In genomic region chr16:70427786-70428177, GRCh38 we compare ENCODE assay signal across 8 cellular contexts. TPM values are rescaled to one million over a fixed set of nuclear protein-coding genes. Genes with fewer than 3 reads are reported as not detected.
DNase-seq lines count a peak whose midpoint lies in the region; ATAC-seq and TF ChIP-seq lines count a peak whose summit lies in the region.

No MANE protein-coding gene starts in this region.

- H3K27ac Mint-ChIP-seq in naive thymus-derived CD4-positive, alpha-beta T cell, result peak overlapping the region in 8 of 9 donors; percentile 8 to 89 (median 60)

- H3K27ac ChIP-seq in right atrium auricular region (peak overlapping the region; percentile 79 to 90), mammary epithelial cell (ENCODE audit: insufficient read depth, low read depth, low read length) (no peak overlapping the region)
- H3K27ac ChIP-seq in naive thymus-derived CD4-positive, alpha-beta T cell (ENCODE audit: low read depth, low read length), result no peak overlapping the region

- H3K79me2 ChIP-seq in mammary epithelial cell (ENCODE audit: insufficient read depth, low read length), result peaks cover 4% of the 10 kb centered on the region

- H3K9me3 ChIP-seq in right atrium auricular region (no peaks in the 10 kb centered on the region), mammary epithelial cell (replicated peaks; ENCODE audit: insufficient read depth, low read length) (no peaks in the 10 kb centered on the region)
- H3K9me3 ChIP-seq in naive thymus-derived CD4-positive, alpha-beta T cell (ENCODE audit: control insufficient read depth in 2 of 3, low read length in 3 of 3), result no peaks in the 10 kb centered on the region

- no peak for ATAC-seq in naive thymus-derived CD4-positive, alpha-beta T cell
- no peak for ATAC-seq in activated CD4-positive, CD25-positive, alpha-beta regulatory T cell treated with anti-CD3 and anti-CD28 coated beads, Interleukin-2, amount 50 U/mL, for 24 hours
- no peak for ATAC-seq in GM19324 (IDR thresholded peaks at IDR 0.05; ENCODE audit: low FRiP score, unreplicated experiment)

- intact Hi-C loops in cardiac septum (cut with DNase I), result no loop called here
- intact Hi-C loops in mammary epithelial cell (cut with micrococcal nuclease), result no loop called here
- intact Hi-C loops in naive thymus-derived CD4-positive, alpha-beta T cell (cut with micrococcal nuclease), result no loop called here

- in situ Hi-C loops in mammary epithelial cell (cut with MboI; ENCODE audit: low sequenced_read_pairs in 2 of 2), result no loop called here

- H3K4me3 Mint-ChIP-seq in naive thymus-derived CD4-positive, alpha-beta T cell, result peak overlapping the region in 2 of 10 donors; percentile 27 to 40

- CTCF ChIA-PET in mammary epithelial cell (lab: Charles Lee; ENCODE audit: low non-redundant PET), result interaction anchor here (0.6 kb wide), 1 partner anchor 1145 kb away, joined by 5 read pairs; no protein-coding TSS in a partner anchor
- CTCF ChIA-PET in naive thymus-derived CD4-positive, alpha-beta T cell (lab: Charles Lee), result interaction anchor here (0.7 kb wide), 1 partner anchor 39 kb away, joined by 3 read pairs; no protein-coding TSS in a partner anchor

- H3K4me1 Mint-ChIP-seq in naive thymus-derived CD4-positive, alpha-beta T cell, result peaks cover 34 to 59% (median 54%) of the 10 kb centered on the region in 7 donors

- peaks cover 7% of the 10 kb centered on the region for H3K36me3 ChIP-seq in right atrium auricular region
- H3K36me3 ChIP-seq in mammary epithelial cell (ENCODE audit: insufficient read depth, low read length), result no peaks in the 10 kb centered on the region
- H3K36me3 ChIP-seq in naive thymus-derived CD4-positive, alpha-beta T cell (ENCODE audit: control insufficient read depth in 2 of 3, insufficient read depth in 3 of 3, low read length in 3 of 3), result peaks cover 0 to 5% (median 0%) of the 10 kb centered on the region in 3 experiments

- H3K4me2 ChIP-seq in mammary epithelial cell (ENCODE audit: insufficient read depth, low read depth, low read length), result peak overlapping the region; percentile 48

- no peaks in the 10 kb centered on the region for H3K27me3 Mint-ChIP-seq in naive thymus-derived CD4-positive, alpha-beta T cell

- H3K27me3 ChIP-seq in right atrium auricular region, result no peaks in the 10 kb centered on the region
- H3K27me3 ChIP-seq in mammary epithelial cell (ENCODE audit: insufficient read depth, low read length), result no peaks in the 10 kb centered on the region
- H3K27me3 ChIP-seq in naive thymus-derived CD4-positive, alpha-beta T cell (ENCODE audit: control insufficient read depth in 2 of 2, insufficient read depth in 2 of 2, low read length in 2 of 2), result no peaks in the 10 kb centered on the region

- TF ChIP-seq CTCF in right atrium auricular region (IDR thresholded peaks at IDR 0.05) (no peak), mammary epithelial cell (conservative IDR thresholded peaks at IDR 0.05 in 1 of 2, IDR thresholded peaks at IDR 0.05 in 1 of 2; ENCODE audit: extremely low read depth in 1 of 2, insufficient read depth in 1 of 2, low read depth in 1 of 2, low read length in 2 of 2) (no peak)

- WGBS in mammary epithelial cell (ENCODE audit: low coverage, missing lambda C conversion rate), result 52% methylated on average over 4 of the region's 4 CpGs

- H3K36me3 Mint-ChIP-seq in naive thymus-derived CD4-positive, alpha-beta T cell, result peaks cover 0 to 13% (median 3%) of the 10 kb centered on the region in 5 donors

- dilution Hi-C loops in mammary epithelial cell (cut with HindIII; ENCODE audit: low sequenced_read_pairs), result no loop called here

- H3K4me1 ChIP-seq in right atrium auricular region (peaks cover 0 to 69% of the 10 kb centered on the region in 2 donors), mammary epithelial cell (ENCODE audit: insufficient read depth, low read length) (peaks cover 26% of the 10 kb centered on the region)
- H3K4me1 ChIP-seq in naive thymus-derived CD4-positive, alpha-beta T cell (ENCODE audit: control insufficient read depth in 2 of 2, insufficient read depth in 2 of 2, low read length in 2 of 2), result peaks cover 20 to 30% of the 10 kb centered on the region in 2 donors

- H3K4me3 ChIP-seq in right atrium auricular region (no peak overlapping the region), mammary epithelial cell (replicated peaks in 1 of 3; ENCODE audit: insufficient read depth in 1 of 3, low read depth in 2 of 3, low read length in 3 of 3) (no peak overlapping the region)
- no peak overlapping the region for H3K4me3 ChIP-seq in naive thymus-derived CD4-positive, alpha-beta T cell (ENCODE audit: low read length)

- H3K9ac ChIP-seq in mammary epithelial cell (ENCODE audit: insufficient read depth, low read length), result peak overlapping the region; percentile 42

- no peaks in the 10 kb centered on the region for H4K20me1 ChIP-seq in mammary epithelial cell (ENCODE audit: insufficient read depth, low read length)

- no peaks in the 10 kb centered on the region for H3K9me3 Mint-ChIP-seq in naive thymus-derived CD4-positive, alpha-beta T cell

- DNase-seq in right atrium auricular region (ENCODE audit: low spot score) (no peak), cardiac septum (ENCODE audit: low spot score) (no peak), mammary epithelial cell (no peak), DMS79 treated with DMSO at 0.1 percent for 48 hours (lab: John Stamatoyannopoulos, UW) (no peak)
- DNase-seq in naive thymus-derived CD4-positive, alpha-beta T cell, result no peak
- DNase-seq in activated CD4-positive, alpha-beta T cell treated with anti-CD3 and anti-CD28 coated beads, Interleukin-2, amount 50 U/mL, for 1 hour, result no peak

- peak overlapping the region; percentile 22 for H2AFZ ChIP-seq in mammary epithelial cell (ENCODE audit: low read depth, low read length)

- no TSS peak for BruUV-seq in mammary epithelial cell (replicated peaks; lab: Mats Ljungman, UMichigan)

- POLR2A ChIA-PET in naive thymus-derived CD4-positive, alpha-beta T cell (lab: Charles Lee), result interaction anchor here (0.9 kb wide), 1 partner anchor 46 kb away, joined by 3 read pairs; no protein-coding TSS in a partner anchor

RNA-seq across cellular contexts. Expression of gene ST3GAL2, which starts 11.1 kb away (rescaled TPM):
- total RNA-seq in right atrium auricular region (10 to 100 TPM; 13.5 to 16.9 TPM), cardiac septum (24.2 TPM), mammary epithelial cell (10 to 100 TPM; 14.0 to 14.5 TPM)
- polyA plus RNA-seq in mammary epithelial cell, result 7.9 TPM
- polyA minus RNA-seq in mammary epithelial cell, result 48.9 TPM
- 10 to 100 TPM; 16.6 to 35.9 (median 30.4) TPM for total RNA-seq in naive thymus-derived CD4-positive, alpha-beta T cell
- 10 to 100 TPM; 11.3 to 22.5 TPM for polyA plus RNA-seq in naive thymus-derived CD4-positive, alpha-beta T cell

RNA-seq across cellular contexts. Expression of gene FCSK, which starts 26.6 kb away (rescaled TPM):
- total RNA-seq in right atrium auricular region, result 10 to 100 TPM in 1 of 2 donors, 1 to 10 TPM in 1; 9.5 to 10.2 TPM
- total RNA-seq in cardiac septum, result 9.4 TPM
- total RNA-seq in mammary epithelial cell, result 10 to 100 TPM; 12.2 to 12.7 TPM
- polyA plus RNA-seq in mammary epithelial cell, result 8.0 TPM
- 6.9 TPM for polyA minus RNA-seq in mammary epithelial cell
- total RNA-seq in naive thymus-derived CD4-positive, alpha-beta T cell, result 10 to 100 TPM; 23.7 to 45.2 (median 36.7) TPM
- polyA plus RNA-seq in naive thymus-derived CD4-positive, alpha-beta T cell, result 10 to 100 TPM in 1 of 2 donors, 1 to 10 TPM in 1; 7.5 to 10.3 TPM

Comparison
In these comparisons a context has a peak if more than half of its experiments do, and no peak if none do; other contexts are left out.
1. H3K27ac ChIP-seq: peak in right atrium auricular region (2 of 2); none in mammary epithelial cell (single experiment) and naive thymus-derived CD4-positive, alpha-beta T cell (single experiment).